ENCODE assay signal across 1 cellular context in genomic region chr11:115377882-115378296, GRCh38.
A peak's percentile ranks its signal among the peaks of the same experiment; 100 is the strongest.
TF ChIP-seq lines count a peak whose summit lies in the region.

No MANE protein-coding gene starts in this region.

TF ChIP-seq in HepG2, 621 proteins besides CTCF, POLR2A, EP300 and RAD21 (continued from another document and continues in another):
- no peak for TF ChIP-seq HMGXB3 (CRISPR knock-in tag; IDR thresholded peaks at IDR 0.05; ENCODE audit: borderline replicate concordance)
- TF ChIP-seq ZNF724P (CRISPR knock-in tag; IDR thresholded peaks at IDR 0.05; ENCODE audit: borderline replicate concordance): no peak
- TF ChIP-seq ZNF407 (CRISPR knock-in tag; IDR thresholded peaks at IDR 0.05; ENCODE audit: not compliant biosample characterization): no peak
- TF ChIP-seq MIXL1 (CRISPR knock-in tag; IDR thresholded peaks at IDR 0.05): peak; percentile 77
- peak; percentile 91 for TF ChIP-seq SIX1 (CRISPR knock-in tag; IDR thresholded peaks at IDR 0.05; ENCODE audit: borderline replicate concordance)
- peak; percentile 55; the same call in 1 of the 2 replicates for TF ChIP-seq ZKSCAN8 (CRISPR knock-in tag; IDR thresholded peaks at IDR 0.05; ENCODE audit: borderline replicate concordance)
- TF ChIP-seq ZSCAN21 (CRISPR knock-in tag; IDR thresholded peaks at IDR 0.05; ENCODE audit: borderline replicate concordance): no peak
- no peak for TF ChIP-seq ZNF34 (CRISPR knock-in tag; IDR thresholded peaks at IDR 0.05; ENCODE audit: borderline replicate concordance)
- no peak for TF ChIP-seq ZMYM2 (CRISPR knock-in tag; IDR thresholded peaks at IDR 0.05)
- TF ChIP-seq CBX5 (CRISPR knock-in tag; IDR thresholded peaks at IDR 0.05; ENCODE audit: borderline replicate concordance): no peak
- peak; percentile 68 for TF ChIP-seq HNF4A (CRISPR knock-in tag; IDR thresholded peaks at IDR 0.05)
- TF ChIP-seq SYNCRIP (IDR thresholded peaks at IDR 0.05; ENCODE audit: insufficient read depth, low read depth, low read length): no peak
- TF ChIP-seq HINFP (CRISPR knock-in tag; IDR thresholded peaks at IDR 0.05; ENCODE audit: low read depth): no peak
- TF ChIP-seq ZHX2 (IDR thresholded peaks at IDR 0.05; ENCODE audit: low read depth): no peak
- TF ChIP-seq ZHX2 (CRISPR knock-in tag; IDR thresholded peaks at IDR 0.05; ENCODE audit: borderline replicate concordance): no peak
- peak; percentile 72 for TF ChIP-seq NCOA2 (CRISPR knock-in tag; IDR thresholded peaks at IDR 0.05)
- TF ChIP-seq NRL (CRISPR knock-in tag; IDR thresholded peaks at IDR 0.05; ENCODE audit: borderline replicate concordance): no peak
- no peak for TF ChIP-seq RFXAP (CRISPR knock-in tag; IDR thresholded peaks at IDR 0.05; ENCODE audit: borderline replicate concordance)
- TF ChIP-seq CENPX (CRISPR knock-in tag; IDR thresholded peaks at IDR 0.05): no peak
- no peak for TF ChIP-seq CREBL2 (CRISPR knock-in tag; IDR thresholded peaks at IDR 0.05; ENCODE audit: borderline replicate concordance)
- TF ChIP-seq ZNF274 (CRISPR knock-in tag; IDR thresholded peaks at IDR 0.05): no peak
- 0 out of 2 replicates have a peak, but pooled peaks have one; percentile 10 for TF ChIP-seq SP5 (CRISPR knock-in tag; IDR thresholded peaks at IDR 0.05; ENCODE audit: borderline replicate concordance, low read depth)
- no peak for TF ChIP-seq ZNF550 (CRISPR knock-in tag; IDR thresholded peaks at IDR 0.05; ENCODE audit: borderline replicate concordance)
- TF ChIP-seq MAFF (IDR thresholded peaks at IDR 0.05; ENCODE audit: low read depth, low read length): peak; percentile 39; the same call in 1 of the 2 replicates
- peak; percentile 46 for TF ChIP-seq TBL1XR1 (IDR thresholded peaks at IDR 0.05; ENCODE audit: borderline replicate concordance, low read length, partially characterized antibody)
- TF ChIP-seq TSC22D2 (CRISPR knock-in tag; IDR thresholded peaks at IDR 0.05; ENCODE audit: borderline replicate concordance): no peak
- TF ChIP-seq ZNF781 (CRISPR knock-in tag; IDR thresholded peaks at IDR 0.05; ENCODE audit: borderline replicate concordance, not compliant biosample characterization): no peak
- TF ChIP-seq RNF2 (conservative IDR thresholded peaks at IDR 0.05; ENCODE audit: low read depth): no peak
- peak; percentile 78 for TF ChIP-seq BCL6 (CRISPR knock-in tag; IDR thresholded peaks at IDR 0.05)
- TF ChIP-seq ZNF446 (CRISPR knock-in tag; IDR thresholded peaks at IDR 0.05): no peak
- no peak for TF ChIP-seq ZNF260 (CRISPR knock-in tag; IDR thresholded peaks at IDR 0.05; ENCODE audit: borderline replicate concordance, low read depth)
- no peak for TF ChIP-seq THAP9 (CRISPR knock-in tag; IDR thresholded peaks at IDR 0.05; ENCODE audit: borderline replicate concordance)
- TF ChIP-seq ELF1 (CRISPR knock-in tag; IDR thresholded peaks at IDR 0.05): no peak
- TF ChIP-seq ZNF569 (CRISPR knock-in tag; IDR thresholded peaks at IDR 0.05; ENCODE audit: borderline replicate concordance): no peak
